In genomic region chr6:144252289-144252688, GRCh38 we compare ENCODE assay signal across 21 cellular contexts.
"Had no signal": no experiment of that assay in that cellular context is flagged by ENCODE, and none has a peak within 500 bp of the region (broad histone marks: within the 10 kb centered on the region; RNA-seq: fewer than 3 reads in every experiment).

No MANE protein-coding gene starts in this region.

- ATAC-seq: activated T-helper 17 cell treated with anti-CD3 and anti-CD28 coated beads, Interleukin-2, amount 50 U/mL, for 72 hours; foreskin keratinocyte; left ventricle myocardium superior; natural killer cell; stimulated activated naive B cell treated with anti-CD40 and anti-IgM and Interleukin-4, amounts not matched to agents 10 μg/mL and 1 μg/mL and 100 μg/mL, for 72 hours; WTC11 had no signal

- H3K9me3 ChIP-seq: sigmoid colon, transverse colon, uterus had no signal

- DNase-seq: activated naive CD4-positive, alpha-beta T cell treated with Interleukin-2 at 50 U/mL for 16 hours; activated naive CD8-positive, alpha-beta T cell treated with anti-CD3 and anti-CD28 coated beads for 36 hours; activated T-cell treated with anti-CD3 and anti-CD28 coated beads, Interleukin-2, amount 50 U/mL, for 24 hours; amygdala; dermis blood vessel endothelial cell; effector CD8-positive, alpha-beta T cell; foreskin keratinocyte; left ventricle myocardium superior; midbrain; natural killer cell; retina; sigmoid colon; stimulated activated CD4-positive, alpha-beta T cell treated with anti-CD3 and anti-CD28 coated beads, Interleukin-2, amount 100 ng/mL, for 48 hours; stimulated activated CD8-positive, alpha-beta memory T cell treated with anti-CD3 and anti-CD28 coated beads, Interleukin-4, amount 100 ng/mL, for 48 hours; stimulated activated naive B cell treated with anti-CD40 and anti-IgM and Interleukin-4, amounts not matched to agents 10 μg/mL and 1 μg/mL and 100 μg/mL, for 72 hours; T1000; transverse colon; uterus had no signal

- H3K27ac ChIP-seq: cardiac muscle cell, foreskin keratinocyte, sigmoid colon, transverse colon, uterus had no signal

- H3K4me1 ChIP-seq: foreskin keratinocyte, sigmoid colon, transverse colon, uterus had no signal

- H3K4me3 ChIP-seq: cardiac muscle cell, sigmoid colon, transverse colon, uterus had no signal

- H3K27me3 ChIP-seq: cardiac muscle cell, foreskin keratinocyte, sigmoid colon, transverse colon, uterus had no signal

- H3K36me3 ChIP-seq: cardiac muscle cell, sigmoid colon, transverse colon, uterus had no signal
